In the genomic region with DNA sequence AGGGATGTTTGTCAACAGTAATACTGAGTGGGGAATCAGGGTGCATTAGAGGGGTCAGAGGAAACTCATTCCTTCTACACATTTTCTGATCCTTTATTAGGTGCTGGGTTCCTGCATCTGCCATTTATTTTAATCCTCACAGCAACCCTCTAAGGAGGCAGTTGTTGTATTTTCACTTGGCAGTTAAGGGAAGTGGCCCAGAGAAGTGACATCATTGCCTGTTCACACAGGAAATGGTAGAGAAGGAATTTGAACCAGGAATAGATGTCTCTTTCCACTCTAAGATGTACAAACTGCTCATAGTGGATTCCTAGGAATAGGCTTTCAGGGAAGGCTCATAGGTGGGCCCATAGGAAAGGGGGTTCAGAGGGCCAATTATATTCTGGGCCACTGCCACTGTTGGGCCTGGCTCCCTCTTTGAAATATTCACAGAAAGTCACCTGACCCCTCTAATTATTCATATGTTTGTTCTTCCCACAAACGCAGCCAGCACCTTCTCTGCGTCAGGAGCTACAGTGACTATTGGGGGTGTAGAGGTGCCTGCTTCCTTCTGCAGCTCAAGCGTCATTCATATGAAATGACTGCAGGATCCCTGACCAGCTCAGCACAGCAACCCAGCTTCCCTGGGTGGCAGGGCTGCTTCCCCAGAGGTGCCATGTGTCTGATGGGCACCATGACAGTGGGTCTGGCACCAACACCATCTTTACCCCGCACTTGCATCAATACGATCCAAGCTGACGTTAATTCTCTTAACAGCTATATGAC, we compare ENCODE assay signal across 13 cellular contexts.
DNase-seq lines count a peak whose midpoint lies in the region; ATAC-seq and TF ChIP-seq lines count a peak whose summit lies in the region.
"Had no signal": no experiment of that assay in that cellular context is flagged by ENCODE, and none has a peak within 500 bp of the region (broad histone marks: within the 10 kb centered on the region; RNA-seq: fewer than 3 reads in every experiment).

No MANE protein-coding gene starts in this region.

- no peak for TF ChIP-seq POLR2A in prostate gland (IDR thresholded peaks at IDR 0.05)

- DNase-seq in activated CD8-positive, alpha-beta memory T cell treated with anti-CD3 and anti-CD28 coated beads, Interleukin-2, amount 10 ng/mL, durations not matched to agents 7 days and 5 days, result no peak
- DNase-seq in activated CD8-positive, alpha-beta memory T cell treated with anti-CD3 and anti-CD28 coated beads, Interleukin-2, amount 50 U/mL, for 4 hours, result no peak
- DNase-seq in RWPE2 (ENCODE audit: low spot score) (peak; percentile 38), heart right ventricle (no peak), prostate gland (ENCODE audit: low spot score) (no peak), glutamatergic neuron (no peak)
- DNase-seq: naive thymus-derived CD8-positive, alpha-beta T cell; NCI-H146; stimulated activated CD4-positive, alpha-beta T cell treated with anti-CD3 and anti-CD28 coated beads, Interleukin-2, amount 100 ng/mL, for 48 hours had no signal

- peaks cover 2% of the 10 kb centered on the region for H3K9me3 Mint-ChIP-seq in activated CD8-positive, alpha-beta memory T cell treated with anti-CD3 and anti-CD28 coated beads, Interleukin-2, amount 10 ng/mL, durations not matched to agents 7 days and 5 days (ENCODE audit: low read depth)
- no peaks in the 10 kb centered on the region for H3K9me3 Mint-ChIP-seq in glutamatergic neuron (ENCODE audit: unreplicated experiment)
- H3K9me3 Mint-ChIP-seq: activated T-helper 2 cell treated with anti-CD3 and anti-CD28 coated beads, Interferon-gamma antibody, Interleukin-2, Interleukin-4, amounts not matched to agents 10 μg/mL and 5 μg/mL and 100 μg/mL, durations not matched to agents 14 hours and 24 hours and 36 hours had no signal

- H3K27me3 Mint-ChIP-seq in activated CD8-positive, alpha-beta memory T cell treated with anti-CD3 and anti-CD28 coated beads, Interleukin-2, amount 10 ng/mL, durations not matched to agents 7 days and 5 days, result peaks cover 10% of the 10 kb centered on the region
- peaks cover 3% of the 10 kb centered on the region for H3K27me3 Mint-ChIP-seq in glutamatergic neuron (ENCODE audit: unreplicated experiment)

- no peak for ATAC-seq in activated CD8-positive, alpha-beta memory T cell treated with anti-CD3 and anti-CD28 coated beads, Interleukin-2, amount 10 ng/mL, durations not matched to agents 7 days and 5 days
- ATAC-seq in RWPE2 (ENCODE audit: low read depth), result no peak
- ATAC-seq in heart right ventricle, result peak in 7 of 8 donors; percentile 52 to 79 (median 62)
- ATAC-seq in HG03439 (IDR thresholded peaks at IDR 0.05; ENCODE audit: unreplicated experiment), result no peak
- ATAC-seq: HCT116; naive thymus-derived CD8-positive, alpha-beta T cell had no signal

- H3K27ac ChIP-seq in RWPE2 (ENCODE audit: poor library complexity, severe bottlenecking), result no peak overlapping the region
- H3K27ac ChIP-seq in heart right ventricle, result peak overlapping the region; percentile 20 to 84 (median 74)
- H3K27ac ChIP-seq in subcutaneous abdominal adipose tissue (ENCODE audit: low read depth, low read length), result peak overlapping the region; percentile 7
- H3K27ac ChIP-seq in prostate gland, result no peak overlapping the region

- peak overlapping the region; percentile 23 for H3K27ac Mint-ChIP-seq in activated CD8-positive, alpha-beta memory T cell treated with anti-CD3 and anti-CD28 coated beads, Interleukin-2, amount 10 ng/mL, durations not matched to agents 7 days and 5 days
- no peak overlapping the region for H3K27ac Mint-ChIP-seq in glutamatergic neuron (ENCODE audit: unreplicated experiment)
- H3K27ac Mint-ChIP-seq: activated T-helper 2 cell treated with anti-CD3 and anti-CD28 coated beads, Interferon-gamma antibody, Interleukin-2, Interleukin-4, amounts not matched to agents 10 μg/mL and 5 μg/mL and 100 μg/mL, durations not matched to agents 14 hours and 24 hours and 36 hours; naive thymus-derived CD8-positive, alpha-beta T cell had no signal

- TF ChIP-seq CTCF in RWPE2 (IDR thresholded peaks at IDR 0.05; ENCODE audit: poor library complexity, severe bottlenecking), result no peak
- TF ChIP-seq CTCF in heart right ventricle (IDR thresholded peaks at IDR 0.05), result no peak
- TF ChIP-seq CTCF in prostate gland (IDR thresholded peaks at IDR 0.05), result no peak
- no peak for TF ChIP-seq CTCF in glutamatergic neuron (IDR thresholded peaks at IDR 0.05; ENCODE audit: partially characterized antibody, unreplicated experiment)

- H3K4me1 ChIP-seq in RWPE2 (ENCODE audit: insufficient read depth, poor library complexity, severe bottlenecking) (no peaks in the 10 kb centered on the region), heart right ventricle (peaks cover 3 to 36% (median 18%) of the 10 kb centered on the region in 9 donors), subcutaneous abdominal adipose tissue (ENCODE audit: control insufficient read depth in 5 of 5, insufficient read depth in 5 of 5, low read length in 5 of 5) (peaks cover 7 to 31% (median 15%) of the 10 kb centered on the region in 5 donors), prostate gland (replicated peaks) (no peaks in the 10 kb centered on the region)

- H3K4me1 Mint-ChIP-seq in activated CD8-positive, alpha-beta memory T cell treated with anti-CD3 and anti-CD28 coated beads, Interleukin-2, amount 10 ng/mL, durations not matched to agents 7 days and 5 days, result peaks cover 11% of the 10 kb centered on the region
- H3K4me1 Mint-ChIP-seq in glutamatergic neuron (ENCODE audit: low read depth, unreplicated experiment), result peaks cover 2% of the 10 kb centered on the region

- H3K4me3 ChIP-seq in RWPE2 (ENCODE audit: severe bottlenecking), result no peak overlapping the region
- H3K4me3 ChIP-seq in heart right ventricle, result no peak overlapping the region
- H3K4me3 ChIP-seq in subcutaneous abdominal adipose tissue (ENCODE audit: low read depth in 1 of 5, low read length in 5 of 5), result no peak overlapping the region
- no peak overlapping the region for H3K4me3 ChIP-seq in prostate gland

- no peak overlapping the region for H3K9ac ChIP-seq in subcutaneous abdominal adipose tissue (ENCODE audit: low read length in 5 of 5)

- no peak overlapping the region for H3K4me3 Mint-ChIP-seq in activated CD8-positive, alpha-beta memory T cell treated with anti-CD3 and anti-CD28 coated beads, Interleukin-2, amount 10 ng/mL, durations not matched to agents 7 days and 5 days
- H3K4me3 Mint-ChIP-seq in glutamatergic neuron (ENCODE audit: unreplicated experiment), result no peak overlapping the region
- H3K4me3 Mint-ChIP-seq: naive thymus-derived CD8-positive, alpha-beta T cell had no signal

- H3K9me3 ChIP-seq in RWPE2 (ENCODE audit: severe bottlenecking), result no peaks in the 10 kb centered on the region
- H3K9me3 ChIP-seq in heart right ventricle, result no peaks in the 10 kb centered on the region
- H3K9me3 ChIP-seq in subcutaneous abdominal adipose tissue (ENCODE audit: control insufficient read depth in 5 of 5, low read length in 5 of 5), result no peaks in the 10 kb centered on the region
- H3K9me3 ChIP-seq in prostate gland, result no peaks in the 10 kb centered on the region

- no peaks in the 10 kb centered on the region for H3K36me3 ChIP-seq in RWPE2 (ENCODE audit: low read depth)
- no peaks in the 10 kb centered on the region for H3K36me3 ChIP-seq in heart right ventricle
- no peaks in the 10 kb centered on the region for H3K36me3 ChIP-seq in subcutaneous abdominal adipose tissue (ENCODE audit: control insufficient read depth in 5 of 5, insufficient read depth in 5 of 5, low read length in 5 of 5)
- no peaks in the 10 kb centered on the region for H3K36me3 ChIP-seq in prostate gland

- H3K27me3 ChIP-seq in RWPE2 (ENCODE audit: insufficient read depth, poor library complexity, severe bottlenecking), result no peaks in the 10 kb centered on the region
- H3K27me3 ChIP-seq in heart right ventricle, result no peaks in the 10 kb centered on the region
- H3K27me3 ChIP-seq in subcutaneous abdominal adipose tissue (ENCODE audit: control insufficient read depth in 5 of 5, insufficient read depth in 4 of 5, low read length in 5 of 5), result no peaks in the 10 kb centered on the region
- no peaks in the 10 kb centered on the region for H3K27me3 ChIP-seq in prostate gland (replicated peaks; ENCODE audit: insufficient read depth)

- CTCF ChIA-PET in activated CD8-positive, alpha-beta memory T cell treated with anti-CD3 and anti-CD28 coated beads, Interleukin-2, amount 10 ng/mL, durations not matched to agents 7 days and 5 days (lab: Charles Lee), result interaction anchor here (0.5 to 2.8 kb wide), 4 partner anchors 11 to 966 kb away, joined by 3 to 13 read pairs (median 4); no protein-coding TSS in a partner anchor

- H3K36me3 Mint-ChIP-seq in activated CD8-positive, alpha-beta memory T cell treated with anti-CD3 and anti-CD28 coated beads, Interleukin-2, amount 10 ng/mL, durations not matched to agents 7 days and 5 days, result no peaks in the 10 kb centered on the region
- H3K36me3 Mint-ChIP-seq in glutamatergic neuron (ENCODE audit: unreplicated experiment), result no peaks in the 10 kb centered on the region
- H3K36me3 Mint-ChIP-seq: naive thymus-derived CD8-positive, alpha-beta T cell had no signal

- intact Hi-C loops in heart right ventricle (cut with DNase I), result loop anchor here in 1 of 10 donors (2.0 kb wide), 1 partner anchor 19 kb away; no protein-coding TSS in a partner anchor
- intact Hi-C loops in prostate gland (cut with DNase I), result no loop called here

- 87 to 88% methylated on average over 6 of the region's 6 CpGs for WGBS in heart right ventricle, 2 donors
- WGBS in prostate gland, result 81% methylated on average over 6 of the region's 6 CpGs

Comparison
In these comparisons a context has a peak if more than half of its experiments do, and no peak if none do; other contexts are left out.
1. ATAC-seq: peak in heart right ventricle (7 of 8); none in activated CD8-positive, alpha-beta memory T cell treated with anti-CD3 and anti-CD28 coated beads, Interleukin-2, amount 10 ng/mL, durations not matched to agents 7 days and 5 days (single experiment), RWPE2 (single experiment) and HG03439 (single experiment).
2. H3K27ac ChIP-seq: peak in heart right ventricle (10 of 10) and subcutaneous abdominal adipose tissue (single experiment); none in RWPE2 (single experiment) and prostate gland (0 of 2).